ENCODE assay signal across 8 cellular contexts in the genomic region with DNA sequence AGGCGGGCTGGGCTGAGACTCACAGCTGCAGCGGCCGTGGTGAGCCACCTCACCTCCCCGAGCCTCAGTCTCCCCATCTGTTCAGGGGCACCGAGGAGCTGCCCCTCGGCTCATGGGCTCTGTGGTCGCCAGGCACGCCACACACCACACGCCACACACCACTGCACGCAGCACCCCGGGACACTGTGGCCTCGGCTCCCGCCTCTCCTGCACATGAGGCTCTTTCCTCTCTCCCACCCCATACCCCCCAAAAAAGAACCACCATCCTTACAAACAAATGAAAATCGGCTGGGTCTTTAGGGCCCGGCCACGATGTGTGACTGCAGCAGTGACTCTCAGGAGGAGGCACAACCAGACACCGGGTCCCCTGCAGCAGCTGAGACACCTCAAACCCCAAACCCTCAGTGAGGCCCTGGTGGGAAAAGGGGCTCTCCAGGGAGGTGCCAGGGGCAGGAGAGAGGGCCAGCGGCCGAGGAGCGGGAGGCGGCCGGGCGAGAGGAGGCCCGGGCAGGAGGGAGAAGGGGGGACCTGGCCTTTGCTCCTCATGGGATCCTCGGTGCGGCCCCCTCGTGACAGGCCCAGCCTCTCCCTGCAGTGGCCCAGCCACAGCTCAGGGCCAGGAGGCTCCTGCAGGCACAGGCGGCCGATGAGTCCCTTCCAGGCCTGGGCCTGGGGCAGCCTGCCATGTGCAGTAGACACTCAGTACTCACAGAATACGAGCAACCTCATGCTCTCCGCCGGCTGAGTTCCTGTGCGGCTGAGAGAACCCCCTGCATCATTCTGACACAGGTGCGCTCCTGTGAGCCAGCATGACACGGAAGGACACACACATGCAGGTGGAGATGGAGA.
DNase-seq lines count a peak whose midpoint lies in the region; ATAC-seq, FAIRE-seq and TF ChIP-seq lines count a peak whose summit lies in the region.

No MANE protein-coding gene starts in this region.

- DNase-seq in H54 (ENCODE audit: insufficient read length, low spot score): no peak
- DNase-seq in activated CD4-positive, alpha-beta T cell treated with anti-CD3 and anti-CD28 coated beads for 48 hours: peak; percentile 52
- peak in 3 of 5 donors; percentile 30 to 64 (median 40) for DNase-seq in heart left ventricle
- peak; percentile 44 to 52 for DNase-seq in stimulated activated naive CD8-positive, alpha-beta T cell treated with anti-CD3 and anti-CD28 coated beads, Interleukin-15, amount 100 ng/mL, for 72 hours
- DNase-seq in stimulated activated naive CD4-positive, alpha-beta T cell treated with Interleukin-2 at 50 U/mL for 16 hours (lab: John Stamatoyannopoulos, UW): no peak
- no peak for DNase-seq in endothelial cell (ENCODE audit: low spot score)
- no peak for DNase-seq in NCI-H1105 treated with DMSO at 0.1 percent for 48 hours (lab: John Stamatoyannopoulos, UW)

- no peaks in the 10 kb centered on the region for H3K27me3 Mint-ChIP-seq in stimulated activated naive CD8-positive, alpha-beta T cell treated with anti-CD3 and anti-CD28 coated beads, Interleukin-15, amount 100 ng/mL, for 72 hours
- H3K27me3 Mint-ChIP-seq in endothelial cell (ENCODE audit: unreplicated experiment): peaks cover 10% of the 10 kb centered on the region

- ATAC-seq in heart left ventricle (no peak), GM19324 (IDR thresholded peaks at IDR 0.05; ENCODE audit: low FRiP score, unreplicated experiment) (no peak)
- peak; percentile 19 for ATAC-seq in stimulated activated naive CD8-positive, alpha-beta T cell treated with anti-CD3 and anti-CD28 coated beads, Interleukin-15, amount 100 ng/mL, for 72 hours

- peak overlapping the region; percentile 81 to 96 for H3K4me3 Mint-ChIP-seq in stimulated activated naive CD8-positive, alpha-beta T cell treated with anti-CD3 and anti-CD28 coated beads, Interleukin-15, amount 100 ng/mL, for 72 hours
- no peak overlapping the region for H3K4me3 Mint-ChIP-seq in endothelial cell (ENCODE audit: unreplicated experiment)

- intact Hi-C loops in heart left ventricle (cut with DNase I): loop anchor here in 5 of 10 donors (2.0 to 10.0 kb wide), 5 partner anchors 33 to 69 kb away; partner anchors contain the start of gene RASA3 (in 2 of the 5)

- FAIRE-seq in H54 (lab: Jason Lieb, UNC): no peak

- H3K27ac Mint-ChIP-seq in stimulated activated naive CD8-positive, alpha-beta T cell treated with anti-CD3 and anti-CD28 coated beads, Interleukin-15, amount 100 ng/mL, for 72 hours: peak overlapping the region; percentile 85 to 98
- no peak overlapping the region for H3K27ac Mint-ChIP-seq in endothelial cell (ENCODE audit: unreplicated experiment)

- H3K9me3 ChIP-seq in heart left ventricle: no peaks in the 10 kb centered on the region

- H3K4me1 Mint-ChIP-seq in stimulated activated naive CD8-positive, alpha-beta T cell treated with anti-CD3 and anti-CD28 coated beads, Interleukin-15, amount 100 ng/mL, for 72 hours: peaks cover 82% of the 10 kb centered on the region
- H3K4me1 Mint-ChIP-seq in endothelial cell (ENCODE audit: unreplicated experiment): peaks cover 32% of the 10 kb centered on the region

- H3K36me3 Mint-ChIP-seq in endothelial cell (ENCODE audit: low read depth, unreplicated experiment): peaks cover 10% of the 10 kb centered on the region

- H3K36me3 ChIP-seq in heart left ventricle: peaks cover 0 to 3% (median 0%) of the 10 kb centered on the region in 9 donors

- H3K4me3 ChIP-seq in heart left ventricle: peak overlapping the region in 2 of 12 donors; percentile 45 to 51

- no peaks in the 10 kb centered on the region for H3K9me3 Mint-ChIP-seq in stimulated activated naive CD8-positive, alpha-beta T cell treated with anti-CD3 and anti-CD28 coated beads, Interleukin-15, amount 100 ng/mL, for 72 hours
- no peaks in the 10 kb centered on the region for H3K9me3 Mint-ChIP-seq in endothelial cell (ENCODE audit: unreplicated experiment)

- 85 to 90% (median 88%) methylated on average over 31 to 35 of the region's 35 CpGs for WGBS in heart left ventricle, 4 donors

- no peaks in the 10 kb centered on the region for H3K27me3 ChIP-seq in heart left ventricle

- TF ChIP-seq POLR2A in H54 (IDR thresholded peaks at IDR 0.05; ENCODE audit: low read depth, low read length): 0 out of 2 replicates have a peak, but pooled peaks have one; percentile 3
- TF ChIP-seq POLR2A in heart left ventricle (IDR thresholded peaks at IDR 0.05): no peak

- TF ChIP-seq CTCF in heart left ventricle (IDR thresholded peaks at IDR 0.05) (no peak), endothelial cell (IDR thresholded peaks at IDR 0.05; ENCODE audit: unreplicated experiment) (no peak)

- peaks cover 0 to 70% (median 50%) of the 10 kb centered on the region in 12 donors for H3K4me1 ChIP-seq in heart left ventricle

- peak overlapping the region; percentile 49 to 99 (median 88) for H3K27ac ChIP-seq in heart left ventricle

Comparison
In these comparisons a context has a peak if more than half of its experiments do, and no peak if none do; other contexts are left out.
1. DNase-seq: peak in activated CD4-positive, alpha-beta T cell treated with anti-CD3 and anti-CD28 coated beads for 48 hours (single experiment), heart left ventricle (3 of 5) and stimulated activated naive CD8-positive, alpha-beta T cell treated with anti-CD3 and anti-CD28 coated beads, Interleukin-15, amount 100 ng/mL, for 72 hours (2 of 2); none in H54 (single experiment), stimulated activated naive CD4-positive, alpha-beta T cell treated with Interleukin-2 at 50 U/mL for 16 hours (single experiment), endothelial cell (single experiment) and NCI-H1105 treated with DMSO at 0.1 percent for 48 hours (single experiment).